ENCODE assay signal across 8 cellular contexts in genomic region chr9:77456829-77457437, GRCh38.
DNase-seq lines count a peak whose midpoint lies in the region; ATAC-seq and TF ChIP-seq lines count a peak whose summit lies in the region.

No MANE protein-coding gene starts in this region.

- H3K27me3 Mint-ChIP-seq in endothelial cell (ENCODE audit: unreplicated experiment) = peaks cover 2% of the 10 kb centered on the region

- no peak overlapping the region for H3K27ac Mint-ChIP-seq in endothelial cell (ENCODE audit: unreplicated experiment)

- H3K9me3 ChIP-seq in mucosa of descending colon = no peaks in the 10 kb centered on the region

- intact Hi-C loops in mucosa of descending colon (cut with DNase I, micrococcal nuclease) = loop anchor here (5.0 to 10.0 kb wide), 2 partner anchors 188 to 295 kb away; partner anchors contain the start of gene GNA14 (in 1 of the 2)

- peaks cover 11% of the 10 kb centered on the region for H3K4me1 Mint-ChIP-seq in endothelial cell (ENCODE audit: unreplicated experiment)

- TF ChIP-seq CTCF in endothelial cell (IDR thresholded peaks at IDR 0.05; ENCODE audit: unreplicated experiment) = peak; percentile 79
- peak; percentile 89 for TF ChIP-seq CTCF in mucosa of descending colon (IDR thresholded peaks at IDR 0.05)

- peaks cover 4% of the 10 kb centered on the region for H3K36me3 Mint-ChIP-seq in endothelial cell (ENCODE audit: low read depth, unreplicated experiment)

- DNase-seq in COR-L47 (lab: John Stamatoyannopoulos, UW) (peak; percentile 60), NCI-H82 (lab: John Stamatoyannopoulos, UW) (peak; percentile 86), endothelial cell (ENCODE audit: low spot score) (peak; percentile 89), mucosa of descending colon (peak; percentile 80 to 96 (median 88))
- peak; percentile 59 to 62 for DNase-seq in activated CD8-positive, alpha-beta memory T cell treated with anti-CD3 and anti-CD28 coated beads for 4 hours (ENCODE audit: low read depth in 2 of 2)
- DNase-seq in stimulated activated CD8-positive, alpha-beta memory T cell treated with anti-CD3 and anti-CD28 coated beads, Interleukin-7, amount 100 ng/mL, for 24 hours (ENCODE audit: low read depth) = peak; percentile 69

- H3K9me3 Mint-ChIP-seq in endothelial cell (ENCODE audit: unreplicated experiment) = no peaks in the 10 kb centered on the region

- ATAC-seq in GM19452 (IDR thresholded peaks at IDR 0.05; ENCODE audit: unreplicated experiment) (peak; percentile 84), HG03521 (IDR thresholded peaks at IDR 0.05; ENCODE audit: unreplicated experiment) (peak; percentile 63), mucosa of descending colon (peak; percentile 94)

- peaks cover 3% of the 10 kb centered on the region for H3K4me1 ChIP-seq in mucosa of descending colon (ENCODE audit: low read depth)

- H3K4me3 ChIP-seq in mucosa of descending colon = no peak overlapping the region

- H3K36me3 ChIP-seq in mucosa of descending colon (ENCODE audit: low read depth) = no peaks in the 10 kb centered on the region

- H3K4me3 Mint-ChIP-seq in endothelial cell (ENCODE audit: unreplicated experiment) = no peak overlapping the region
